ENCODE assay signal across 7 cellular contexts in the genomic region with DNA sequence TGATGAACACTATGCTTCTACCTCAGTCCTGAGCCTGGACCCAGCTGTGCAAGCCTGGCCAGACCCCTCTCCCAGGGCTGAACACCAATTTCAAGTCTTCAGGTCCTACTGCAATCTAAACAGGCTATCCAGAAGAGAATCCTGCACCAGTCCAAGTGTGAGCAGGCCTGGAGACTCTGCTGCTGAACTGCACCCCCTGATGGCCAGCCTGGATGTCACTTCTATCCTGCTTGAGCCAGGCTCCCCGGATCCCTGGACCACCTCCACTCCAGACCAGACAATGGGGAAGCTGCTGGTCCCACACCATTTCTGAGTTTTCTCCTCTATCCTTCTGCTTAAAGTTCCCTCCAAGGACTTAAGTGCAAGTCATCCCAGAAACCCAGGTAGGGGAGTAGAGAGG.
DNase-seq lines count a peak whose midpoint lies in the region; ATAC-seq, FAIRE-seq and TF ChIP-seq lines count a peak whose summit lies in the region.
"Not testable (repeated sequence)": the region's sequence is repeated elsewhere in the genome, so short reads cannot be mapped to it uniquely, and the experiment has no call there.

No MANE protein-coding gene starts in this region.

- not testable (repeated sequence) for H3K9me2 ChIP-seq in HCT116 (ENCODE audit: insufficient read depth)

- not testable (repeated sequence) for BruUV-seq in HCT116 (replicated peaks; lab: Mats Ljungman, UMichigan); Panc1 (replicated peaks; lab: Mats Ljungman, UMichigan); K562 (replicated peaks; lab: Mats Ljungman, UMichigan)

- not testable (repeated sequence) for TF ChIP-seq EP300 in K562 (IDR thresholded peaks at IDR 0.05; ENCODE audit: low read length)

- CTCF ChIA-PET in HCT116 (lab: Charles Lee); Panc1 (lab: Charles Lee); K562 (lab: Yijun Ruan, JAX; ENCODE audit: low intra/inter-chr PET ratio): not testable (repeated sequence)

- not testable (repeated sequence) for H3K27me3 ChIP-seq in HCT116 (ENCODE audit: insufficient read depth, low read length); Panc1 (ENCODE audit: control insufficient read depth, insufficient read depth, low read length); K562 (ENCODE audit: control insufficient read depth in 2 of 2, insufficient read depth in 2 of 2, low read length in 2 of 2); right cardiac atrium (ENCODE audit: control insufficient read depth, insufficient read depth); right lobe of liver

- FAIRE-seq in K562 (lab: Jason Lieb, UNC), result not testable (repeated sequence)

- H4K20me1 ChIP-seq in HCT116 (ENCODE audit: insufficient read depth); K562 (replicated peaks; ENCODE audit: control insufficient read depth, insufficient read depth, low read length): not testable (repeated sequence)

- TF ChIP-seq RAD21 in HCT116 (IDR thresholded peaks at IDR 0.05; ENCODE audit: low read depth); K562 (CRISPR knock-in tag; conservative IDR thresholded peaks at IDR 0.05 in 1 of 2, IDR thresholded peaks at IDR 0.05 in 1 of 2): not testable (repeated sequence)

- H2AFZ ChIP-seq in HCT116 (ENCODE audit: low read depth, low read length, poor library complexity, severe bottlenecking); K562 (ENCODE audit: low read depth, low read length): not testable (repeated sequence)

- RAD21 ChIA-PET in HCT116 (lab: Charles Lee; ENCODE audit: low non-redundant PET in 1 of 2, low total read pairs in 2 of 2, uncharacterized antibody in 2 of 2, unreplicated experiment in 2 of 2), result not testable (repeated sequence)

- H3K27ac ChIP-seq in HCT116 (ENCODE audit: low read depth, low read length); Panc1 (ENCODE audit: low read length); K562 (ENCODE audit: extremely low read depth, low read depth, low read length); right cardiac atrium (ENCODE audit: low read length); right lobe of liver: not testable (repeated sequence)

- not testable (repeated sequence) for TF ChIP-seq CTCF in HCT116 (IDR thresholded peaks at IDR 0.05 in 2 of 3, conservative IDR thresholded peaks at IDR 0.05 in 1 of 3; ENCODE audit: borderline replicate concordance in 1 of 3, insufficient read depth in 1 of 3, low read depth in 2 of 3, low read length in 2 of 3); Panc1 (IDR thresholded peaks at IDR 0.05); K562 (IDR thresholded peaks at IDR 0.05 in 2 of 3, conservative IDR thresholded peaks at IDR 0.05 in 1 of 3; ENCODE audit: insufficient read depth in 2 of 3, low read depth in 1 of 3, low read length in 3 of 3); right lobe of liver (IDR thresholded peaks at IDR 0.05)

- not testable (repeated sequence) for H3K9ac ChIP-seq in HCT116 (ENCODE audit: low read length); K562 (ENCODE audit: insufficient read depth in 1 of 2, low read depth in 2 of 2, low read length in 2 of 2)

- H3K79me2 ChIP-seq in HCT116 (ENCODE audit: insufficient read depth, low read length); K562 (ENCODE audit: control insufficient read depth, insufficient read depth, low read length): not testable (repeated sequence)

- H3K4me1 ChIP-seq in HCT116 (ENCODE audit: control insufficient read depth in 1 of 2, insufficient read depth in 2 of 2, low read length in 2 of 2); Panc1 (ENCODE audit: control insufficient read depth, insufficient read depth, low read length); K562 (replicated peaks in 1 of 2; ENCODE audit: control insufficient read depth in 2 of 2, insufficient read depth in 2 of 2, low read length in 2 of 2); right cardiac atrium (ENCODE audit: control insufficient read depth, insufficient read depth, low read length); right lobe of liver: not testable (repeated sequence)

- intact Hi-C loops in HCT116 (cut with micrococcal nuclease); Panc1 (cut with micrococcal nuclease; ENCODE audit: unreplicated experiment); K562 (cut with micrococcal nuclease); Right ventricle myocardium superior (cut with DNase I); right cardiac atrium (cut with DNase I); right lobe of liver (cut with DNase I); sciatic nerve (cut with DNase I): not testable (repeated sequence)

- not testable (repeated sequence) for TF ChIP-seq POLR2A in HCT116 (IDR thresholded peaks at IDR 0.05; ENCODE audit: borderline replicate concordance, extremely low read depth, insufficient read depth, insufficient read length); K562 (conservative IDR thresholded peaks at IDR 0.05); right lobe of liver (IDR thresholded peaks at IDR 0.05)

- H3K9me3 ChIP-seq in HCT116 (ENCODE audit: control insufficient read depth in 1 of 2, insufficient read depth in 1 of 2, low read depth in 1 of 2, low read length in 2 of 2); Panc1 (ENCODE audit: control insufficient read depth, insufficient read depth, low read depth, low read length); K562 (replicated peaks; ENCODE audit: control insufficient read depth, insufficient read depth, low read depth, low read length); right cardiac atrium (ENCODE audit: control insufficient read depth, low read length); right lobe of liver: not testable (repeated sequence)

- no CpG with 5 or more reads among the region's 1 CpG for WGBS in K562 (ENCODE audit: insufficient coverage, low coverage, missing lambda C conversion rate)
- WGBS in right cardiac atrium, result no CpG with 5 or more reads among the region's 1 CpG
- WGBS in right lobe of liver (ENCODE audit: insufficient coverage, low coverage, low lambda C conversion rate, missing lambda C conversion rate), result no CpG with 5 or more reads among the region's 1 CpG

- not testable (repeated sequence) for H3K4me2 ChIP-seq in HCT116 (ENCODE audit: low read length); K562 (ENCODE audit: insufficient read depth, low read length)

- POLR2A ChIA-PET in HCT116 (lab: Charles Lee); Panc1 (lab: Charles Lee); K562 (lab: Yijun Ruan, JAX): not testable (repeated sequence)

- ATAC-seq in HCT116 (peak; percentile 94), Panc1 (peak; percentile 91), K562 (peak; percentile 98), Right ventricle myocardium superior (ENCODE audit: poor library complexity) (peak; percentile 75), right cardiac atrium (peak; percentile 61 to 75), right lobe of liver (peak; percentile 74 to 85 (median 76)), sciatic nerve (peak; percentile 75)

- not testable (repeated sequence) for H3K9me1 ChIP-seq in K562 (ENCODE audit: control insufficient read depth, insufficient read depth, low read length)

- in situ Hi-C loops in Panc1 (cut with HindIII; ENCODE audit: low pct_unique_long_range_greater_than_20kb, low sequenced_read_pairs); K562 (cut with MboI): not testable (repeated sequence)

- not testable (repeated sequence) for H3K4me3 ChIP-seq in HCT116 (replicated peaks in 1 of 2; ENCODE audit: low read depth in 1 of 2, low read length in 2 of 2); Panc1 (ENCODE audit: low read depth in 2 of 2, low read length in 2 of 2); K562; right cardiac atrium (ENCODE audit: low read length); right lobe of liver

- not testable (repeated sequence) for H3K36me3 ChIP-seq in HCT116 (ENCODE audit: control insufficient read depth in 1 of 2, insufficient read depth in 2 of 2, low read length in 2 of 2); Panc1 (ENCODE audit: control insufficient read depth, insufficient read depth, low read length); K562 (ENCODE audit: control insufficient read depth, insufficient read depth, low read length); right lobe of liver

- not testable (repeated sequence) for DNase-seq in HCT116 (ENCODE audit: low read depth, low spot score); Panc1 (ENCODE audit: low read depth, low spot score); K562 (ENCODE audit: extremely low read depth in 1 of 4, low spot score in 3 of 4); Right ventricle myocardium superior; right cardiac atrium; right lobe of liver; sciatic nerve (ENCODE audit: low spot score)
